In genomic region chr14:23035303-23036164, GRCh38 we compare ENCODE assay signal across 8 cellular contexts. TPM values are rescaled to one million over a fixed set of nuclear protein-coding genes. Genes with fewer than 3 reads are reported as not detected.
A peak's percentile ranks its signal among the peaks of the same experiment; 100 is the strongest.
DNase-seq lines count a peak whose midpoint lies in the region; ATAC-seq and TF ChIP-seq lines count a peak whose summit lies in the region.

No MANE protein-coding gene starts in this region.

- peaks cover 17% of the 10 kb centered on the region for H3K79me2 ChIP-seq in KMS-11 (ENCODE audit: insufficient read depth, low read depth)

- no peaks in the 10 kb centered on the region for H3K9me3 ChIP-seq in mucosa of stomach (ENCODE audit: control insufficient read depth, low read length)

- peak overlapping the region; percentile 9; the same call in 1 of the 2 replicates for H3K4me2 ChIP-seq in KMS-11

- no peaks in the 10 kb centered on the region for H3K27me3 ChIP-seq in KMS-11 (ENCODE audit: insufficient read depth, low read depth)
- no peaks in the 10 kb centered on the region for H3K27me3 ChIP-seq in mucosa of stomach (ENCODE audit: control insufficient read depth, insufficient read depth, low read length)

- H3K27ac ChIP-seq in 22Rv1 (peak overlapping the region; percentile 89), KMS-11 (peak overlapping the region; percentile 96)

- peaks cover 30% of the 10 kb centered on the region for H3K4me1 Mint-ChIP-seq in chondrocyte (ENCODE audit: low read depth)

- H3K36me3 ChIP-seq in KMS-11 (ENCODE audit: insufficient read depth) (0 out of 2 replicates have a peak, but pooled peaks cover 6% of the 10 kb centered on the region), mucosa of stomach (ENCODE audit: control insufficient read depth, insufficient read depth, low read length) (no peaks in the 10 kb centered on the region)

- H3K4me1 ChIP-seq in KMS-11 (ENCODE audit: low read depth, poor library complexity, severe bottlenecking) (peaks cover 12% of the 10 kb centered on the region), mucosa of stomach (ENCODE audit: control insufficient read depth, insufficient read depth, low read length) (peaks cover 15% of the 10 kb centered on the region)

- no peaks in the 10 kb centered on the region for H3K9me3 Mint-ChIP-seq in chondrocyte (ENCODE audit: low read depth)

- H3K36me3 Mint-ChIP-seq in chondrocyte (ENCODE audit: low read depth) = peaks cover 13% of the 10 kb centered on the region

- H3K27me3 Mint-ChIP-seq in chondrocyte (ENCODE audit: low read depth) = no peaks in the 10 kb centered on the region

- H3K4me3 Mint-ChIP-seq in chondrocyte (ENCODE audit: unreplicated experiment) = peak overlapping the region; percentile 94

- DNase-seq in chondrocyte (ENCODE audit: low spot score) (no peak), SKM-1 (lab: John Stamatoyannopoulos, UW; ENCODE audit: unreplicated experiment) (no peak), NOMO-1 treated with DMSO at 0.1 percent for 48 hours (lab: John Stamatoyannopoulos, UW; ENCODE audit: unreplicated experiment) (no peak), OCI-M1 (lab: John Stamatoyannopoulos, UW) (no peak)

- H3K4me3 ChIP-seq in KMS-11 (IDR thresholded peaks at IDR 0.05; ENCODE audit: insufficient read depth, low read depth, low read length) (no peak overlapping the region), mucosa of stomach (ENCODE audit: low read length) (peak overlapping the region; percentile 70)

- peak overlapping the region; percentile 100 for H3K9ac ChIP-seq in KMS-11
- peak overlapping the region; percentile 96 for H3K9ac ChIP-seq in mucosa of stomach (ENCODE audit: low read length)

- no peak for TF ChIP-seq CTCF in 22Rv1 (IDR thresholded peaks at IDR 0.05)
- TF ChIP-seq CTCF in KMS-11 (conservative IDR thresholded peaks at IDR 0.05; ENCODE audit: low read depth, low read length) = no peak
- no peak for TF ChIP-seq CTCF in chondrocyte (IDR thresholded peaks at IDR 0.05)

- no peak for ATAC-seq in HG03469 (IDR thresholded peaks at IDR 0.05; ENCODE audit: unreplicated experiment)

- peak overlapping the region; percentile 96 for H3K27ac Mint-ChIP-seq in chondrocyte (ENCODE audit: unreplicated experiment)

- no peaks in the 10 kb centered on the region for H4K20me1 ChIP-seq in KMS-11 (ENCODE audit: insufficient read depth)

- peak overlapping the region; percentile 58 for H2AFZ ChIP-seq in KMS-11 (ENCODE audit: low read depth)

RNA-seq across cellular contexts. Expression of gene PSMB5, which starts 0.8 kb away (rescaled TPM):
- 151 to 207 TPM (median 172 TPM) in 3 replicates for total RNA-seq in chondrocyte

RNA-seq across cellular contexts. Expression of gene PSMB11, which starts 6.5 kb away (rescaled TPM):
- total RNA-seq in chondrocyte = not detected in 3 replicates

RNA-seq across cellular contexts. Expression of gene CDH24, which starts 21.8 kb away (rescaled TPM):
- 9.3 to 10.6 TPM (median 10.2 TPM) in 3 replicates for total RNA-seq in chondrocyte

RNA-seq across cellular contexts. Expression of gene C14orf93, which starts 25.6 kb away (rescaled TPM):
- 6.0 to 7.6 TPM (median 6.0 TPM) in 3 replicates for total RNA-seq in chondrocyte

RNA-seq across cellular contexts. Expression of gene AJUBA, which starts 53.2 kb away (rescaled TPM):
- 56.5 to 124 TPM (median 124 TPM) in 3 replicates for total RNA-seq in chondrocyte
